ENCODE assay signal across 8 cellular contexts in genomic region chr20:33442136-33443005, GRCh38. TPM values are rescaled to one million over a fixed set of nuclear protein-coding genes. Genes with fewer than 3 reads are reported as not detected.
DNase-seq lines count a peak whose midpoint lies in the region; ATAC-seq lines count a peak whose summit lies in the region.

No MANE protein-coding gene starts in this region.

- H3K4me1 ChIP-seq in iPS-15b (ENCODE audit: control insufficient read depth, insufficient read depth, low read length), result peaks cover 6% of the 10 kb centered on the region
- H3K4me1 ChIP-seq in stomach smooth muscle (ENCODE audit: control insufficient read depth, insufficient read depth, low read length), result peaks cover 30% of the 10 kb centered on the region

- peaks cover 20% of the 10 kb centered on the region for H3K27me3 ChIP-seq in iPS-15b (ENCODE audit: control insufficient read depth, insufficient read depth, low read length)
- H3K27me3 ChIP-seq in stomach smooth muscle (ENCODE audit: control insufficient read depth in 1 of 2, insufficient read depth in 2 of 2, low read length in 2 of 2), result no peaks in the 10 kb centered on the region

- H3K9ac ChIP-seq in iPS-15b (ENCODE audit: low read depth, low read length) (no peak overlapping the region), stomach smooth muscle (ENCODE audit: low read length in 2 of 2) (peak overlapping the region; percentile 62 to 67)

- H3K4me3 Mint-ChIP-seq in activated T-cell treated with anti-CD3 and anti-CD28 coated beads, Interleukin-2, amount 50 U/mL, for 4 hours, result peak overlapping the region; percentile 76

- H3K36me3 Mint-ChIP-seq in activated T-cell treated with anti-CD3 and anti-CD28 coated beads, Interleukin-2, amount 50 U/mL, for 4 hours (ENCODE audit: insufficient read depth), result no peaks in the 10 kb centered on the region

- H3K36me3 ChIP-seq in iPS-15b (ENCODE audit: control insufficient read depth, insufficient read depth, low read length), result no peaks in the 10 kb centered on the region
- peaks cover 0 to 2% of the 10 kb centered on the region in 2 donors for H3K36me3 ChIP-seq in stomach smooth muscle (ENCODE audit: control insufficient read depth in 2 of 2, insufficient read depth in 2 of 2, low read length in 2 of 2)

- no peaks in the 10 kb centered on the region for H3K27me3 Mint-ChIP-seq in activated T-cell treated with anti-CD3 and anti-CD28 coated beads, Interleukin-2, amount 50 U/mL, for 4 hours (ENCODE audit: low read depth)

- H3K4me1 Mint-ChIP-seq in activated T-cell treated with anti-CD3 and anti-CD28 coated beads, Interleukin-2, amount 50 U/mL, for 4 hours (ENCODE audit: low read depth), result peaks cover 13% of the 10 kb centered on the region

- DNase-seq in DMS 273 (lab: John Stamatoyannopoulos, UW; ENCODE audit: unreplicated experiment) (peak; percentile 41), DMS 273 treated with DMSO at 0.1 percent for 48 hours (lab: John Stamatoyannopoulos, UW) (no peak), GM03348 (ENCODE audit: low spot score) (no peak)
- DNase-seq in activated T-cell treated with anti-CD3 and anti-CD28 coated beads, Interleukin-2, amount 50 U/mL, for 4 hours, result no peak
- DNase-seq in stimulated activated CD4-positive, alpha-beta T cell treated with anti-CD3 and anti-CD28 coated beads, Interleukin-2, amount 100 ng/mL, for 48 hours, result no peak

- ATAC-seq in activated T-cell treated with anti-CD3 and anti-CD28 coated beads, Interleukin-2, amount 50 U/mL, for 4 hours, result no peak
- ATAC-seq in HG03521 (IDR thresholded peaks at IDR 0.05; ENCODE audit: unreplicated experiment), result no peak

- H3K4me3 ChIP-seq in iPS-15b (ENCODE audit: low read depth, low read length), result peak overlapping the region; percentile 60
- peak overlapping the region; percentile 73 to 90 for H3K4me3 ChIP-seq in stomach smooth muscle (ENCODE audit: low read length in 2 of 2)

- H3K27ac ChIP-seq in stomach smooth muscle (ENCODE audit: low read length), result peak overlapping the region; percentile 70

- no peaks in the 10 kb centered on the region for H3K9me3 ChIP-seq in iPS-15b (ENCODE audit: control insufficient read depth, insufficient read depth, low read length)
- no peaks in the 10 kb centered on the region for H3K9me3 ChIP-seq in stomach smooth muscle (ENCODE audit: control insufficient read depth in 2 of 2, low read length in 2 of 2)

- no peaks in the 10 kb centered on the region for H3K9me3 Mint-ChIP-seq in activated T-cell treated with anti-CD3 and anti-CD28 coated beads, Interleukin-2, amount 50 U/mL, for 4 hours

RNA-seq across cellular contexts. Expression of gene SNTA1, which starts 1.2 kb away (rescaled TPM):
- total RNA-seq in activated T-cell treated with anti-CD3 and anti-CD28 coated beads, Interleukin-2, amount 50 U/mL, for 4 hours, result 1 to 10 TPM; 1.2 to 2.7 (median 2.4) TPM

RNA-seq across cellular contexts. Expression of gene CDK5RAP1, which starts 41.1 kb away (rescaled TPM):
- 10 to 100 TPM; 52.6 to 55.7 (median 53.8) TPM for total RNA-seq in activated T-cell treated with anti-CD3 and anti-CD28 coated beads, Interleukin-2, amount 50 U/mL, for 4 hours

RNA-seq across cellular contexts. Expression of gene CBFA2T2, which starts 47.5 kb away (rescaled TPM):
- total RNA-seq in activated T-cell treated with anti-CD3 and anti-CD28 coated beads, Interleukin-2, amount 50 U/mL, for 4 hours, result 1 to 10 TPM; 6.6 to 7.9 (median 7.5) TPM
